Comparison of ENCODE assay signal across 9 cellular contexts in the genomic region with DNA sequence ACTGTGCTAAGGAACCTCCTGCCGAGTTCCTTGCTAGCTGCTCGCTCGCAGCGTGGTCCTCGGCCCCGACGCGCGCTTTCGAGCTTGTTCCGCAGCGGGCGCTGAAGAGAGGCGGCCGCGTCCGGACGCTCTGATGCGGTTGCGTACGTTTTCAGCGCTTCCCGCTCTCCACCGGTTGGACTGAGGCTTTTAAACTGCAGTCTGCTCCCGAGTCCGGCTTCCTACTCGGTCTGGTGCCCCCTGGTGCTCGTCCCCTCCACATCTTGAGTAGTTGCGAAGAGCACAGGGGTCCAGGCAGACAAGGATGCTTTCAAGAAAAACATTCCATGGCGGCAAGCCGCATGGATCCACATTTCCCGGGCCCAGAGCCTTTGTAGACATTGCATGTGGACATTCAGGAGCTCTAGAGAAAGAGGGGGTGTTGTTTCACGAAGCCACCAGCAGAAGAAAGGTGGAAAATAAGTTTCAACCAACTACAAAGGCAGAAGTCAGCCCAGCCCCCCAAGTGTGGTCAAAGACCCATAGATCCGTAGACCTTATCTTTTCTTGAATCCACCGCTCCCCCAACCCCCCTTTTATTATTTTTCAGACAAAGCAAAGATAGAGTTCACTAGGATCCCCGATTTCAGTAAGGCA. TPM values are rescaled to one million over a fixed set of nuclear protein-coding genes. Genes with fewer than 3 reads are reported as not detected.
A peak's percentile ranks its signal among the peaks of the same experiment; 100 is the strongest.
DNase-seq lines count a peak whose midpoint lies in the region; ATAC-seq, FAIRE-seq and TF ChIP-seq lines count a peak whose summit lies in the region.
"Had no signal": no experiment of that assay in that cellular context is flagged by ENCODE, and none has a peak within 500 bp of the region (broad histone marks: within the 10 kb centered on the region; RNA-seq: fewer than 3 reads in every experiment).

No MANE protein-coding gene starts in this region.

- H3K27me3 ChIP-seq in BLaER1 (no peaks in the 10 kb centered on the region), HepG2 (ENCODE audit: control insufficient read depth in 1 of 2, insufficient read depth in 2 of 2, low read length in 2 of 2) (no peaks in the 10 kb centered on the region; a peak in 1 of 5 replicates)

- H3K9me3 Mint-ChIP-seq in activated CD4-positive, alpha-beta T cell treated with anti-CD3 and anti-CD28 coated beads, Interleukin-2, amount 10 ng/mL, durations not matched to agents 24 days and 14 days: no peaks in the 10 kb centered on the region
- H3K9me3 Mint-ChIP-seq: dendritic cell treated with granulocyte-macrophage colony-stimulating factor and Interleukin-4, amounts not matched to agents 40 ng/mL and 50 ng/mL, for 4 days had no signal

- peak; percentile 94 for TF ChIP-seq RAD21 in HepG2 (CRISPR knock-in tag; IDR thresholded peaks at IDR 0.05)

- H3K4me3 ChIP-seq in BLaER1: peak overlapping the region; percentile 96
- peak overlapping the region; percentile 65 to 71 (median 67) for H3K4me3 ChIP-seq in HepG2 (replicated peaks in 1 of 3; ENCODE audit: insufficient read depth in 1 of 3, low read depth in 2 of 3, low read length in 3 of 3)

- intact Hi-C loops in activated CD4-positive, alpha-beta T cell treated with anti-CD3 and anti-CD28 coated beads, Interleukin-2, amount 10 ng/mL, durations not matched to agents 24 days and 14 days (cut with micrococcal nuclease): loop anchor here (1.0 to 5.0 kb wide), 6 partner anchors 8 to 349 kb away; partner anchors contain the start of gene CCDC77
- intact Hi-C loops in HepG2 (cut with micrococcal nuclease; ENCODE audit: unreplicated experiment): loop anchor here (1.0 to 5.0 kb wide), 3 partner anchors 66 to 180 kb away; no protein-coding TSS in a partner anchor

- peaks cover 36% of the 10 kb centered on the region for H4K20me1 ChIP-seq in BLaER1
- H4K20me1 ChIP-seq in HepG2 (ENCODE audit: insufficient read depth, low read length): peaks cover 31% of the 10 kb centered on the region

- H3K9me3 ChIP-seq in BLaER1 (no peaks in the 10 kb centered on the region), HepG2 (ENCODE audit: low read length) (no peaks in the 10 kb centered on the region)

- no peak overlapping the region for H3K27ac Mint-ChIP-seq in activated CD4-positive, alpha-beta T cell treated with anti-CD3 and anti-CD28 coated beads, Interleukin-2, amount 10 ng/mL, durations not matched to agents 24 days and 14 days
- H3K27ac Mint-ChIP-seq: dendritic cell treated with granulocyte-macrophage colony-stimulating factor and Interleukin-4, amounts not matched to agents 40 ng/mL and 50 ng/mL, for 4 days had no signal

- CTCF ChIA-PET in HepG2 (lab: Yijun Ruan, JAX; ENCODE audit: low intra/inter-chr PET ratio, low total read pairs): interaction anchor here (1.9 to 3.4 kb wide), 3 partner anchors 137 to 181 kb away, joined by 15 to 28 read pairs (median 26); no protein-coding TSS in a partner anchor

- H2AFZ ChIP-seq in HepG2 (ENCODE audit: low read length): no peak overlapping the region

- peak; percentile 61 to 68 for TF ChIP-seq POLR2A in HepG2 (IDR thresholded peaks at IDR 0.05; ENCODE audit: insufficient read depth in 1 of 2, low read depth in 2 of 2, low read length in 2 of 2)

- POLR2A ChIA-PET in HepG2 (lab: Yijun Ruan, JAX): interaction anchor here (0.5 to 3.2 kb wide), 14 partner anchors 12 to 180 kb away, joined by 3 to 42 read pairs (median 4); no protein-coding TSS in a partner anchor

- under 1% methylated on average over 16 of the region's 36 CpGs for WGBS in HepG2 (ENCODE audit: low lambda C conversion rate)

- H3K36me3 Mint-ChIP-seq in activated CD4-positive, alpha-beta T cell treated with anti-CD3 and anti-CD28 coated beads, Interleukin-2, amount 10 ng/mL, durations not matched to agents 24 days and 14 days (ENCODE audit: low read depth): peaks cover 23% of the 10 kb centered on the region

- no peak overlapping the region for H3K4me3 Mint-ChIP-seq in activated CD4-positive, alpha-beta T cell treated with anti-CD3 and anti-CD28 coated beads, Interleukin-2, amount 10 ng/mL, durations not matched to agents 24 days and 14 days
- H3K4me3 Mint-ChIP-seq: dendritic cell treated with granulocyte-macrophage colony-stimulating factor and Interleukin-4, amounts not matched to agents 40 ng/mL and 50 ng/mL, for 4 days had no signal

- peak; percentile 72 for FAIRE-seq in HepG2 (lab: Jason Lieb, UNC)

- peak; percentile 97 for TF ChIP-seq CTCF in HepG2 (CRISPR knock-in tag; IDR thresholded peaks at IDR 0.05)

- H3K4me1 ChIP-seq in BLaER1 (peaks cover 32% of the 10 kb centered on the region), HepG2 (ENCODE audit: insufficient read depth, low read length) (peaks cover 16% of the 10 kb centered on the region)

- H3K4me2 ChIP-seq in BLaER1 (peak overlapping the region; percentile 99), HepG2 (ENCODE audit: low read depth, low read length) (peak overlapping the region; percentile 94)

- TF ChIP-seq EP300 in HepG2 (IDR thresholded peaks at IDR 0.05; ENCODE audit: low read depth in 2 of 2, low read length in 2 of 2): peak in 1 of 2 experiments; percentile 34; a peak in 2 of 4 replicates
- TF ChIP-seq EP300 in HepG2 (CRISPR knock-in tag; IDR thresholded peaks at IDR 0.05; ENCODE audit: borderline replicate concordance): no peak

- H3K27ac ChIP-seq in BLaER1: peak overlapping the region; percentile 83
- peak overlapping the region; percentile 64 for H3K27ac ChIP-seq in HepG2 (ENCODE audit: extremely low read length, insufficient read depth, low read length)

- no TSS peak for BruUV-seq in HepG2 (replicated peaks; lab: Mats Ljungman, UMichigan)

- H3K4me1 Mint-ChIP-seq in activated CD4-positive, alpha-beta T cell treated with anti-CD3 and anti-CD28 coated beads, Interleukin-2, amount 10 ng/mL, durations not matched to agents 24 days and 14 days: peaks cover 20% of the 10 kb centered on the region

- DNase-seq in GM19238 (ENCODE audit: insufficient read length, low spot score): peak; percentile 58
- DNase-seq in NCI-H524 (lab: John Stamatoyannopoulos, UW): peak; percentile 97
- DNase-seq in activated CD4-positive, alpha-beta T cell treated with anti-CD3 and anti-CD28 coated beads, Interleukin-2, amount 10 ng/mL, durations not matched to agents 24 days and 14 days: peak; percentile 96
- peak; percentile 90 to 98 for DNase-seq in dermis microvascular lymphatic vessel endothelial cell (ENCODE audit: low read depth in 2 of 2)
- peak; percentile 91 for DNase-seq in HepG2 (ENCODE audit: low spot score)
- DNase-seq in stimulated activated CD4-positive, alpha-beta T cell treated with anti-CD3 and anti-CD28 coated beads, Interleukin-2, amount 100 ng/mL, for 4 hours (ENCODE audit: low read depth): peak; percentile 74

- H3K9ac ChIP-seq in BLaER1 (peak overlapping the region; percentile 69), HepG2 (ENCODE audit: insufficient read depth, low read depth, low read length) (peak overlapping the region; percentile 55)

- in situ Hi-C loops in HepG2 (cut with HindIII; ENCODE audit: extremely low pct_ligation_motif_present, low pct_unique_long_range_greater_than_20kb): loop anchor here (5.0 to 10.0 kb wide), 2 partner anchors 137 to 179 kb away; no protein-coding TSS in a partner anchor

- no peaks in the 10 kb centered on the region for H3K36me3 ChIP-seq in BLaER1
- H3K36me3 ChIP-seq in HepG2 (replicated peaks in 1 of 2; ENCODE audit: control insufficient read depth in 1 of 2, insufficient read depth in 2 of 2, low read length in 2 of 2): no peaks in the 10 kb centered on the region

- ATAC-seq in HG03439 (IDR thresholded peaks at IDR 0.05; ENCODE audit: unreplicated experiment): peak; percentile 39
- peak; percentile 71 for ATAC-seq in HepG2

- H3K27me3 Mint-ChIP-seq in activated CD4-positive, alpha-beta T cell treated with anti-CD3 and anti-CD28 coated beads, Interleukin-2, amount 10 ng/mL, durations not matched to agents 24 days and 14 days: no peaks in the 10 kb centered on the region
- H3K27me3 Mint-ChIP-seq: dendritic cell treated with granulocyte-macrophage colony-stimulating factor and Interleukin-4, amounts not matched to agents 40 ng/mL and 50 ng/mL, for 4 days had no signal

- peaks cover 32% of the 10 kb centered on the region for H3K79me2 ChIP-seq in HepG2 (ENCODE audit: insufficient read depth, low read length)

TF ChIP-seq in HepG2, 621 proteins besides CTCF, POLR2A, EP300 and RAD21 (continues in another document):
- TF ChIP-seq ZNF7 (CRISPR knock-in tag; IDR thresholded peaks at IDR 0.05) (no peak), ZNF724P (CRISPR knock-in tag; IDR thresholded peaks at IDR 0.05; ENCODE audit: borderline replicate concordance) (0 out of 2 replicates have a peak, but pooled peaks have one; percentile 25), MXD1 (CRISPR knock-in tag; IDR thresholded peaks at IDR 0.05) (peak; percentile 68)

RNA-seq across cellular contexts. Expression of gene WNK1, which starts 1.1 kb away (rescaled TPM):
- total RNA-seq in activated CD4-positive, alpha-beta T cell treated with anti-CD3 and anti-CD28 coated beads, Interleukin-2, amount 10 ng/mL, durations not matched to agents 24 days and 14 days: 156 TPM in 2 replicates
- 97.7 and 185 TPM in 2 replicates for total RNA-seq in dermis microvascular lymphatic vessel endothelial cell
- total RNA-seq in HepG2 (2016; rRNA removed; fragmentation: Illumina TruSeq; extraction: Trizol): 31.1 and 55.4 TPM in 2 replicates
- 6.9 and 7.5 TPM in 2 replicates for total RNA-seq in HepG2 (2016; cell fraction: cytosol; rRNA removed; fragmentation: Illumina TruSeq; extraction: Trizol; ENCODE audit: low read depth)
- 30.0 and 49.7 TPM in 2 replicates for total RNA-seq in HepG2 (2016; cell fraction: insoluble cytoplasmic fraction; rRNA removed; fragmentation: Illumina TruSeq; extraction: Trizol)
- total RNA-seq in HepG2 (2016; cell fraction: membrane; rRNA removed; fragmentation: Illumina TruSeq; extraction: Trizol): 13.9 and 14.6 TPM in 2 replicates
- 64.2 and 67.8 TPM in 2 replicates for total RNA-seq in HepG2 (2016; cell fraction: nucleus; rRNA removed; fragmentation: Illumina TruSeq; extraction: Trizol)
- 54.8 and 63.6 TPM in 2 replicates for polyA plus RNA-seq in HepG2 (2011; rRNA removed)
- 42.4 and 52.8 TPM in 2 replicates for polyA plus RNA-seq in HepG2 (2011; cell fraction: cytosol; rRNA removed)
- polyA plus RNA-seq in HepG2 (2011; cell fraction: nucleus; rRNA removed): 73.1 and 75.6 TPM in 2 replicates
- 62.3 and 73.2 TPM in 2 replicates for polyA plus RNA-seq in HepG2 (2012)
- polyA plus RNA-seq in HepG2 (2016; cell fraction: cytosol; fragmentation: Illumina TruSeq; extraction: Trizol; ENCODE audit: low read depth): 0.92 and 0.94 TPM in 2 replicates
- polyA plus RNA-seq in HepG2 (2016; cell fraction: insoluble cytoplasmic fraction; fragmentation: Illumina TruSeq; extraction: Trizol; ENCODE audit: low read depth): 35.7 and 39.9 TPM in 2 replicates
- polyA plus RNA-seq in HepG2 (2016; cell fraction: membrane; fragmentation: Illumina TruSeq; extraction: Trizol; ENCODE audit: low read depth): 2.2 and 4.7 TPM in 2 replicates
- polyA plus RNA-seq in HepG2 (2016; cell fraction: nucleus; fragmentation: Illumina TruSeq; extraction: Trizol; ENCODE audit: insufficient read depth, low read depth): 39.9 and 51.6 TPM in 2 replicates
- polyA minus RNA-seq in HepG2 (2011; rRNA and poly(A)+ RNA removed; ENCODE audit: low replicate concordance): 231 and 292 TPM in 2 replicates
- polyA minus RNA-seq in HepG2 (2011; cell fraction: cytosol; rRNA and poly(A)+ RNA removed): 157 and 213 TPM in 2 replicates
- 269 and 312 TPM in 2 replicates for polyA minus RNA-seq in HepG2 (2011; cell fraction: nucleus; rRNA and poly(A)+ RNA removed)

Comparison
In these comparisons a context has a peak if more than half of its experiments do, and no peak if none do; other contexts are left out.
1. Peak in every context shown above with its lines: DNase-seq, ATAC-seq, H3K4me3 ChIP-seq and H3K27ac ChIP-seq.